Comparison of ENCODE assay signal across 11 cellular contexts in the genomic region with DNA sequence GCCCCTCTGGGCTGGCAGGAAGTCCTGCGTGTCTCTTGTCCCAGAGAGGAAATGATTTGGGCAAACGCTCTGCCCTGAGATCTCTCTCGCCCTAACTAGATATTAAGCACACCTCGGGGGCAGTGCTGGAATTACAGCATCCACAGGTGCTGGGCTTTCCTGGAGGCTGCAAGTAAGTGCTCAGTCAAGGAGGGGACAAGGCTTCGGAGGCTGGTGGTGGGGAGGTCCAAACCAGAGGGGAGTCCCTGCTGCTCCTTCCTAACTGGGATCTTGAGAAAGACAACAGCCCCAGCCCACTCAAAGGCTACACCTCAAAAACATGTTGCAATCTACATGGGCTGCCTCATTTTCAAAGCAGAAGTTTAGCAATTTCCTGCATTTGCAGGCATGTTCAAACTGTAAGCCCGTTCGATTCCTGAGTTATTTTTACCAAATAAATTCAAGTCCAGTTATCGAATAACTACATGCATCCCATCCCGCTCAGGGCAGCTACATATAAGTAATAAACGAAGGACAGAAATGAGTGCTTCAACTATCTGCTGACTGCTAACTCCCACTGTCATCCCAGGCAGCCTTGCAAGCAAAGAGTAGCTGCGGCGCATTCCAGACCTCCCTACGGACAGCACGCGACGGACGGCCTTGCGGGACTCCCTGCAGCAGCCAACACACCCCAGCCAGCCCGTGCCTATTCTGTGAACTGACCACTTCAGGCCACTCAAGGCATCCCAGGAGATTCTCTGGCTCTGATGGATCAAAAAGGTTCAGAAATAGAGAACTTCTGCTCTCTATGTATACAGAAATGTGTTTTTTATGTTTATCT. TPM values are rescaled to one million over a fixed set of nuclear protein-coding genes. Genes with fewer than 3 reads are reported as not detected.
A peak's percentile ranks its signal among the peaks of the same experiment; 100 is the strongest.
DNase-seq lines count a peak whose midpoint lies in the region; ATAC-seq and TF ChIP-seq lines count a peak whose summit lies in the region.
"Had no signal": no experiment of that assay in that cellular context is flagged by ENCODE, and none has a peak within 500 bp of the region (broad histone marks: within the 10 kb centered on the region; RNA-seq: fewer than 3 reads in every experiment).

No MANE protein-coding gene starts in this region.

- peak overlapping the region in 2 of 7 donors; percentile 9 to 59 for H3K27ac Mint-ChIP-seq in CD4-positive, alpha-beta memory T cell
- H3K27ac Mint-ChIP-seq in natural killer cell treated with Interleukin-12 subunit alpha and Interleukin-12 subunit beta and Interleukin-15 and Interleukin-18, amount 100 ng/mL, for 72 hours: peak overlapping the region; percentile 83 to 90
- H3K27ac Mint-ChIP-seq: HFFc6 had no signal

- H3K27ac ChIP-seq in CD4-positive, alpha-beta memory T cell (ENCODE audit: low read depth, low read length): no peak overlapping the region

- H3K36me3 ChIP-seq in CD4-positive, alpha-beta memory T cell (ENCODE audit: insufficient read depth, low read length): no peaks in the 10 kb centered on the region
- no peaks in the 10 kb centered on the region for H3K36me3 ChIP-seq in BE2C

- in situ Hi-C loops in KBM-7 (cut with MboI; ENCODE audit: low pct_unique_long_range_greater_than_20kb, low sequenced_read_pairs): no loop called here

- peaks cover 18% of the 10 kb centered on the region for H3K4me1 ChIP-seq in CD4-positive, alpha-beta memory T cell (ENCODE audit: insufficient read depth, low read length)
- H3K4me1 ChIP-seq in BE2C: no peaks in the 10 kb centered on the region

- H3K4me3 Mint-ChIP-seq in CD4-positive, alpha-beta memory T cell: peak overlapping the region in 5 of 8 donors; percentile 17 to 67 (median 60)
- H3K4me3 Mint-ChIP-seq in natural killer cell treated with Interleukin-12 subunit alpha and Interleukin-12 subunit beta and Interleukin-15 and Interleukin-18, amount 100 ng/mL, for 72 hours: peak overlapping the region; percentile 81
- H3K4me3 Mint-ChIP-seq: HFFc6 had no signal

- POLR2A ChIA-PET in CD4-positive, alpha-beta memory T cell (lab: Charles Lee; ENCODE audit: partially characterized antibody): no interaction called here

- DNase-seq in CD4-positive, alpha-beta memory T cell: no peak
- DNase-seq in KBM-7 (peak; percentile 81), choroid plexus epithelial cell (ENCODE audit: low read depth) (peak; percentile 63), NCI-H1930 (lab: John Stamatoyannopoulos, UW) (no peak), NCI-H69 (lab: John Stamatoyannopoulos, UW) (no peak), BE2C (no peak)
- DNase-seq in natural killer cell treated with Interleukin-12 subunit alpha and Interleukin-12 subunit beta and Interleukin-15 and Interleukin-18, amount 100 ng/mL, for 72 hours (ENCODE audit: low spot score): no peak
- DNase-seq: cortex of kidney, HFFc6, NCI-H1436 had no signal

- intact Hi-C loops in CD4-positive, alpha-beta memory T cell (cut with micrococcal nuclease): no loop called here

- peak; percentile 60 to 84 for ATAC-seq in natural killer cell treated with Interleukin-12 subunit alpha and Interleukin-12 subunit beta and Interleukin-15 and Interleukin-18, amount 100 ng/mL, for 72 hours
- no peak for ATAC-seq in HG03342 (IDR thresholded peaks at IDR 0.05; ENCODE audit: unreplicated experiment)

- peaks cover 0 to 4% of the 10 kb centered on the region in 2 donors for H3K36me3 Mint-ChIP-seq in CD4-positive, alpha-beta memory T cell
- H3K36me3 Mint-ChIP-seq in natural killer cell treated with Interleukin-12 subunit alpha and Interleukin-12 subunit beta and Interleukin-15 and Interleukin-18, amount 100 ng/mL, for 72 hours: no peaks in the 10 kb centered on the region

- peaks cover 11 to 16% of the 10 kb centered on the region in 2 donors for H3K27me3 Mint-ChIP-seq in CD4-positive, alpha-beta memory T cell
- peaks cover 0 to 5% of the 10 kb centered on the region in 2 donors for H3K27me3 Mint-ChIP-seq in natural killer cell treated with Interleukin-12 subunit alpha and Interleukin-12 subunit beta and Interleukin-15 and Interleukin-18, amount 100 ng/mL, for 72 hours

- H3K27me3 ChIP-seq in CD4-positive, alpha-beta memory T cell (ENCODE audit: insufficient read depth, low read length): no peaks in the 10 kb centered on the region
- H3K27me3 ChIP-seq in BE2C: no peaks in the 10 kb centered on the region

- no peaks in the 10 kb centered on the region for H3K9me3 ChIP-seq in CD4-positive, alpha-beta memory T cell (ENCODE audit: control insufficient read depth in 1 of 2, low read length in 2 of 2)
- no peaks in the 10 kb centered on the region for H3K9me3 ChIP-seq in BE2C

- peaks cover 4 to 22% (median 10%) of the 10 kb centered on the region in 4 donors for H3K4me1 Mint-ChIP-seq in CD4-positive, alpha-beta memory T cell
- peaks cover 27 to 41% of the 10 kb centered on the region in 2 donors for H3K4me1 Mint-ChIP-seq in natural killer cell treated with Interleukin-12 subunit alpha and Interleukin-12 subunit beta and Interleukin-15 and Interleukin-18, amount 100 ng/mL, for 72 hours (ENCODE audit: low read depth in 2 of 2)

- CTCF ChIA-PET in CD4-positive, alpha-beta memory T cell (lab: Charles Lee; ENCODE audit: partially characterized antibody): no interaction called here

- H3K9me3 Mint-ChIP-seq in CD4-positive, alpha-beta memory T cell: peaks cover 0 to 4% (median 0%) of the 10 kb centered on the region in 8 donors
- no peaks in the 10 kb centered on the region for H3K9me3 Mint-ChIP-seq in natural killer cell treated with Interleukin-12 subunit alpha and Interleukin-12 subunit beta and Interleukin-15 and Interleukin-18, amount 100 ng/mL, for 72 hours
- H3K9me3 Mint-ChIP-seq: HFFc6 had no signal

- H3K4me3 ChIP-seq in CD4-positive, alpha-beta memory T cell (ENCODE audit: low read length in 2 of 2): no peak overlapping the region
- H3K4me3 ChIP-seq in choroid plexus epithelial cell (ENCODE audit: low read depth, low read length) (no peak overlapping the region), BE2C (ENCODE audit: low read depth, low read length) (no peak overlapping the region)

- no peak for TF ChIP-seq CTCF in choroid plexus epithelial cell (conservative IDR thresholded peaks at IDR 0.05; ENCODE audit: low read depth, low read length)
- no peak for TF ChIP-seq CTCF in BE2C (IDR thresholded peaks at IDR 0.05; ENCODE audit: low read depth, low read length)

RNA-seq across cellular contexts. Expression of a gene that starts 27.5 kb away (rescaled TPM):
- 1 to 10 TPM; 7.7 to 9.9 TPM for total RNA-seq in CD4-positive, alpha-beta memory T cell
- 1 to 10 TPM in 1 of 2 donors, under 1 TPM in 1; 0.25 to 2.2 TPM for polyA plus RNA-seq in CD4-positive, alpha-beta memory T cell
- total RNA-seq in natural killer cell treated with Interleukin-12 subunit alpha and Interleukin-12 subunit beta and Interleukin-15 and Interleukin-18, amount 100 ng/mL, for 72 hours: 10 to 100 TPM; 10.8 to 21.1 TPM
- polyA plus RNA-seq in BE2C (2012; ENCODE audit: insufficient read depth, insufficient read length, low read depth): 11.1 TPM

Comparison
In these comparisons a context has a peak if more than half of its experiments do, and no peak if none do; other contexts are left out.
1. DNase-seq: peak in KBM-7 (single experiment) and choroid plexus epithelial cell (single experiment); none in CD4-positive, alpha-beta memory T cell (0 of 5), natural killer cell treated with Interleukin-12 subunit alpha and Interleukin-12 subunit beta and Interleukin-15 and Interleukin-18, amount 100 ng/mL, for 72 hours (single experiment), NCI-H1930 (0 of 2), NCI-H69 (single experiment) and BE2C (single experiment).